8 cellular contexts compared by ENCODE assay signal in the genomic region with DNA sequence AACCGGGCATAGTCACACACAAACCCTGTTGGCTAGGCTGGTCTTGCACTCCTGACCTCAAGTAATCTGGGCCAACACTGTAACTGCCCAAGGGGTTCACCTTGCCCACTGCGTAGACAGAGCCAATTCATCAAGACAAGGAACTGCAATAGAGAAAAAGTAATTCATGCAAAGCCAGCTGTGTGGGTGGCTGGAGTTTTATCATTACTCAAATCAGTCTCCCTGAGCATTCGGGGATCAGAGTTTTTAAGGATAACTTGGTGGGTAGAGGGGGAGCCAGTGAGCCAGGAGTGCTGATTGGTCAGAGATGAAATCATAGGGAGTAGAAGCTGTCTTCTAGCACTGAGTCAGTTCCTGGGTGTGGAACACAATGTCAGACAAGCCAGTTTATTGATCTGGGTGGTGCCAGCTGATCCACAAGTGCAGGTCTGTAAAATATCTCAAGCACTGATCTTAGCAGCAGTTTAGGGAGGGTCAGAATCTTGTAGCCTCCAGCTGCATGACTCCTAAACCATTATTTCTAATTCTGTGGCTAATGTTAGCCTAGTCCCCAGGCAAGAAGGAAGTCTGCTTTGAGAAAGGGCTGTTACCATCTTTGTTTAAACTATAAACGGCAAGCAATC. TPM values are rescaled to one million over a fixed set of nuclear protein-coding genes. Genes with fewer than 3 reads are reported as not detected.
DNase-seq lines count a peak whose midpoint lies in the region; ATAC-seq, FAIRE-seq and TF ChIP-seq lines count a peak whose summit lies in the region.
"Had no signal": no experiment of that assay in that cellular context is flagged by ENCODE, and none has a peak within 500 bp of the region (broad histone marks: within the 10 kb centered on the region; RNA-seq: fewer than 3 reads in every experiment).

No MANE protein-coding gene starts in this region.

- no peak for FAIRE-seq in RCC 7860 (lab: Jason Lieb, UNC)

- H3K79me2 ChIP-seq in HCT116 (ENCODE audit: insufficient read depth, low read length) = no peaks in the 10 kb centered on the region

- H3K9me2 ChIP-seq in HCT116 (ENCODE audit: insufficient read depth) = no peaks in the 10 kb centered on the region

- H3K4me3 ChIP-seq in HCT116 (replicated peaks in 1 of 2; ENCODE audit: low read depth in 1 of 2, low read length in 2 of 2) (peak overlapping the region in 1 of 2 experiments; percentile 29; a peak in 2 of 4 replicates), choroid plexus epithelial cell (ENCODE audit: low read depth, low read length) (no peak overlapping the region)
- H3K4me3 ChIP-seq: esophagus squamous epithelium had no signal

- no peaks in the 10 kb centered on the region for H3K27me3 ChIP-seq in HCT116 (ENCODE audit: insufficient read depth, low read length)

- no peak for TF ChIP-seq POLR2A in HCT116 (IDR thresholded peaks at IDR 0.05; ENCODE audit: borderline replicate concordance, extremely low read depth, insufficient read depth, insufficient read length)

- ATAC-seq in HCT116 = peak; percentile 94
- ATAC-seq in Right ventricle myocardium superior (ENCODE audit: poor library complexity) = no peak

- no peaks in the 10 kb centered on the region for H3K9me3 Mint-ChIP-seq in progenitor cell of endocrine pancreas (ENCODE audit: low read depth)

- peak overlapping the region; percentile 72 for H3K4me2 ChIP-seq in HCT116 (ENCODE audit: low read length)

- intact Hi-C loops in HCT116 (cut with micrococcal nuclease) = no loop called here
- intact Hi-C loops in Right ventricle myocardium superior (cut with DNase I) = no loop called here

- RAD21 ChIA-PET in HCT116 (lab: Charles Lee; ENCODE audit: low non-redundant PET in 1 of 2, low total read pairs in 2 of 2, uncharacterized antibody in 2 of 2, unreplicated experiment in 2 of 2) = interaction anchor here in 1 of 2 experiments (0.6 kb wide), 1 partner anchor 106 kb away, joined by 10 read pairs; no protein-coding TSS in a partner anchor

- no peaks in the 10 kb centered on the region for H3K36me3 ChIP-seq in HCT116 (ENCODE audit: control insufficient read depth in 1 of 2, insufficient read depth in 2 of 2, low read length in 2 of 2)
- H3K36me3 ChIP-seq: esophagus squamous epithelium had no signal

- no peaks in the 10 kb centered on the region for H3K9me3 ChIP-seq in HCT116 (ENCODE audit: control insufficient read depth in 1 of 2, insufficient read depth in 1 of 2, low read depth in 1 of 2, low read length in 2 of 2)
- H3K9me3 ChIP-seq: esophagus squamous epithelium had no signal

- H3K36me3 Mint-ChIP-seq in progenitor cell of endocrine pancreas (ENCODE audit: insufficient read depth) = no peaks in the 10 kb centered on the region

- H3K4me1 ChIP-seq in HCT116 (ENCODE audit: control insufficient read depth in 1 of 2, insufficient read depth in 2 of 2, low read length in 2 of 2) = peaks cover 17 to 32% of the 10 kb centered on the region in 2 experiments

- peak overlapping the region; percentile 78 for H3K27ac Mint-ChIP-seq in progenitor cell of endocrine pancreas

- CTCF ChIA-PET in HCT116 (lab: Charles Lee) = interaction anchor here (0.7 kb wide), 1 partner anchor 18 kb away, joined by 3 read pairs; no protein-coding TSS in a partner anchor

- no peaks in the 10 kb centered on the region for H4K20me1 ChIP-seq in HCT116 (ENCODE audit: insufficient read depth)

- no TSS peak for BruUV-seq in HCT116 (replicated peaks; lab: Mats Ljungman, UMichigan)

- 0 out of 6 replicates have a peak, but pooled peaks of 1 of the 3 experiments have one; percentile 21 for TF ChIP-seq CTCF in HCT116 (IDR thresholded peaks at IDR 0.05 in 2 of 3, conservative IDR thresholded peaks at IDR 0.05 in 1 of 3; ENCODE audit: borderline replicate concordance in 1 of 3, insufficient read depth in 1 of 3, low read depth in 2 of 3, low read length in 2 of 3)
- TF ChIP-seq CTCF in choroid plexus epithelial cell (conservative IDR thresholded peaks at IDR 0.05; ENCODE audit: low read depth, low read length) = no peak
- no peak for TF ChIP-seq CTCF in progenitor cell of endocrine pancreas (IDR thresholded peaks at IDR 0.05; ENCODE audit: unreplicated experiment)

- H3K4me3 Mint-ChIP-seq in progenitor cell of endocrine pancreas (ENCODE audit: low read depth) = no peak overlapping the region

- POLR2A ChIA-PET in HCT116 (lab: Charles Lee) = interaction anchor here (0.7 to 1.2 kb wide), 2 partner anchors 42 to 153 kb away, joined by 5 read pairs; no protein-coding TSS in a partner anchor

- no peaks in the 10 kb centered on the region for H3K27me3 Mint-ChIP-seq in progenitor cell of endocrine pancreas

- no peak; the same call in 1 of the 2 replicates for TF ChIP-seq RAD21 in HCT116 (IDR thresholded peaks at IDR 0.05; ENCODE audit: low read depth)

- peak; percentile 83 for DNase-seq in HCT116 (ENCODE audit: low read depth, low spot score)
- peak; percentile 17 for DNase-seq in RCC 7860 (ENCODE audit: low spot score)
- DNase-seq in choroid plexus epithelial cell (ENCODE audit: low read depth) = peak; percentile 26
- no peak for DNase-seq in progenitor cell of endocrine pancreas (ENCODE audit: low spot score, unreplicated experiment)
- no peak for DNase-seq in effector CD4-positive, alpha-beta T cell
- no peak for DNase-seq in NCI-H774 (lab: John Stamatoyannopoulos, UW)
- no peak for DNase-seq in Right ventricle myocardium superior
- DNase-seq: esophagus squamous epithelium had no signal

- no peak overlapping the region for H2AFZ ChIP-seq in HCT116 (ENCODE audit: low read depth, low read length, poor library complexity, severe bottlenecking)

- H3K4me1 Mint-ChIP-seq in progenitor cell of endocrine pancreas (ENCODE audit: low read depth) = peaks cover 18% of the 10 kb centered on the region

- peak overlapping the region; percentile 41 for H3K27ac ChIP-seq in HCT116 (ENCODE audit: low read depth, low read length)
- H3K27ac ChIP-seq: esophagus squamous epithelium had no signal

- 0 out of 2 replicates have a peak overlapping the region, but pooled peaks have one; percentile 21 for H3K9ac ChIP-seq in HCT116 (ENCODE audit: low read length)

TF ChIP-seq in HCT116, 20 proteins besides CTCF, POLR2A, EP300 and RAD21:
- TF ChIP-seq POLR2AphosphoS5 (IDR thresholded peaks at IDR 0.05; ENCODE audit: low read depth, low read length) (peak; percentile 57), SRF (IDR thresholded peaks at IDR 0.05; ENCODE audit: low read depth) (no peak), SP1 (IDR thresholded peaks at IDR 0.05; ENCODE audit: low read depth) (peak; percentile 83), TCF7L2 (IDR thresholded peaks at IDR 0.05; ENCODE audit: borderline replicate concordance, extremely low read depth, insufficient read depth, insufficient read length) (no peak), EZH2 (IDR thresholded peaks at IDR 0.05) (no peak), JUND (IDR thresholded peaks at IDR 0.05) (peak; percentile 71), CBX3 (IDR thresholded peaks at IDR 0.05; ENCODE audit: low read depth) (peak; percentile 23; the same call in 1 of the 2 replicates), SIN3A (IDR thresholded peaks at IDR 0.05; ENCODE audit: low read depth) (peak; percentile 70; the same call in 1 of the 2 replicates), FOSL1 (IDR thresholded peaks at IDR 0.05; ENCODE audit: low read depth) (peak; percentile 69), YY1 (IDR thresholded peaks at IDR 0.05; ENCODE audit: extremely low read depth, insufficient replicate concordance, low read depth, low read length) (no peak), CEBPB (IDR thresholded peaks at IDR 0.05; ENCODE audit: low read depth) (no peak), EZH2phosphoT487 (IDR thresholded peaks at IDR 0.05; ENCODE audit: borderline replicate concordance) (no peak), ELF1 (IDR thresholded peaks at IDR 0.05; ENCODE audit: borderline replicate concordance, low read depth) (no peak), EGR1 (IDR thresholded peaks at IDR 0.05; ENCODE audit: low read depth) (no peak)
- TF ChIP-seq, protein P1, sequence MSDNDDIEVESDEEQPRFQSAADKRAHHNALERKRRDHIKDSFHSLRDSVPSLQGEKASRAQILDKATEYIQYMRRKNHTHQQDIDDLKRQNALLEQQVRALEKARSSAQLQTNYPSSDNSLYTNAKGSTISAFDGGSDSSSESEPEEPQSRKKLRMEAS (IDR thresholded peaks at IDR 0.05) = no peak; the same call in 1 of the 2 replicates
- TF ChIP-seq, protein P2, sequence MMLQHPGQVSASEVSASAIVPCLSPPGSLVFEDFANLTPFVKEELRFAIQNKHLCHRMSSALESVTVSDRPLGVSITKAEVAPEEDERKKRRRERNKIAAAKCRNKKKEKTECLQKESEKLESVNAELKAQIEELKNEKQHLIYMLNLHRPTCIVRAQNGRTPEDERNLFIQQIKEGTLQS (IDR thresholded peaks at IDR 0.05) = no peak
- TF ChIP-seq, protein P3, sequence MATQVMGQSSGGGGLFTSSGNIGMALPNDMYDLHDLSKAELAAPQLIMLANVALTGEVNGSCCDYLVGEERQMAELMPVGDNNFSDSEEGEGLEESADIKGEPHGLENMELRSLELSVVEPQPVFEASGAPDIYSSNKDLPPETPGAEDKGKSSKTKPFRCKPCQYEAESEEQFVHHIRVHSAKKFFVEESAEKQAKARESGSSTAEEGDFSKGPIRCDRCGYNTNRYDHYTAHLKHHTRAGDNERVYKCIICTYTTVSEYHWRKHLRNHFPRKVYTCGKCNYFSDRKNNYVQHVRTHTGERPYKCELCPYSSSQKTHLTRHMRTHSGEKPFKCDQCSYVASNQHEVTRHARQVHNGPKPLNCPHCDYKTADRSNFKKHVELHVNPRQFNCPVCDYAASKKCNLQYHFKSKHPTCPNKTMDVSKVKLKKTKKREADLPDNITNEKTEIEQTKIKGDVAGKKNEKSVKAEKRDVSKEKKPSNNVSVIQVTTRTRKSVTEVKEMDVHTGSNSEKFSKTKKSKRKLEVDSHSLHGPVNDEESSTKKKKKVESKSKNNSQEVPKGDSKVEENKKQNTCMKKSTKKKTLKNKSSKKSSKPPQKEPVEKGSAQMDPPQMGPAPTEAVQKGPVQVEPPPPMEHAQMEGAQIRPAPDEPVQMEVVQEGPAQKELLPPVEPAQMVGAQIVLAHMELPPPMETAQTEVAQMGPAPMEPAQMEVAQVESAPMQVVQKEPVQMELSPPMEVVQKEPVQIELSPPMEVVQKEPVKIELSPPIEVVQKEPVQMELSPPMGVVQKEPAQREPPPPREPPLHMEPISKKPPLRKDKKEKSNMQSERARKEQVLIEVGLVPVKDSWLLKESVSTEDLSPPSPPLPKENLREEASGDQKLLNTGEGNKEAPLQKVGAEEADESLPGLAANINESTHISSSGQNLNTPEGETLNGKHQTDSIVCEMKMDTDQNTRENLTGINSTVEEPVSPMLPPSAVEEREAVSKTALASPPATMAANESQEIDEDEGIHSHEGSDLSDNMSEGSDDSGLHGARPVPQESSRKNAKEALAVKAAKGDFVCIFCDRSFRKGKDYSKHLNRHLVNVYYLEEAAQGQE (IDR thresholded peaks at IDR 0.05; ENCODE audit: low read depth) = no peak

RNA-seq across cellular contexts. Expression of a gene that starts 15.6 kb away (rescaled TPM):
- total RNA-seq in HCT116 (2021; ENCODE audit: unreplicated experiment) (0.71 TPM), progenitor cell of endocrine pancreas (not detected in 2 replicates), Right ventricle myocardium superior (not detected)
- polyA plus RNA-seq in HCT116 (2012) = 2.2 and 3.4 TPM in 2 replicates
- total RNA-seq: esophagus squamous epithelium had no signal

RNA-seq across cellular contexts. Expression of a gene that starts 53.1 kb away (rescaled TPM):
- total RNA-seq in HCT116 (2021; ENCODE audit: unreplicated experiment) = 333 TPM
- polyA plus RNA-seq in HCT116 (2012) = 197 and 213 TPM in 2 replicates
- 211 and 221 TPM in 2 replicates for total RNA-seq in progenitor cell of endocrine pancreas
- total RNA-seq in Right ventricle myocardium superior = 77.5 TPM

Comparison
In these comparisons a context has a peak if more than half of its experiments do, and no peak if none do; other contexts are left out.
1. DNase-seq: peak in HCT116 (single experiment), RCC 7860 (single experiment) and choroid plexus epithelial cell (single experiment); none in progenitor cell of endocrine pancreas (single experiment), effector CD4-positive, alpha-beta T cell (single experiment), NCI-H774 (single experiment) and Right ventricle myocardium superior (single experiment).